ENCODE assay signal across 1 cellular context in genomic region chr19:46404884-46405658, GRCh38.
TF ChIP-seq lines count a peak whose summit lies in the region.

No MANE protein-coding gene starts in this region.

TF ChIP-seq in HepG2, 621 proteins besides CTCF, POLR2A, EP300 and RAD21 (continued from another document):
- no peak for TF ChIP-seq ZNF275 (CRISPR knock-in tag; IDR thresholded peaks at IDR 0.05; ENCODE audit: borderline replicate concordance)
- TF ChIP-seq ZNF317 (CRISPR knock-in tag; IDR thresholded peaks at IDR 0.05) = no peak
- TF ChIP-seq YEATS2 (CRISPR knock-in tag; IDR thresholded peaks at IDR 0.05; ENCODE audit: borderline replicate concordance) = 0 out of 2 replicates have a peak, but pooled peaks have one; percentile 0
- TF ChIP-seq CREM (IDR thresholded peaks at IDR 0.05) = no peak
- no peak for TF ChIP-seq CREM (CRISPR knock-in tag; IDR thresholded peaks at IDR 0.05)
- TF ChIP-seq GFI1 (CRISPR knock-in tag; IDR thresholded peaks at IDR 0.05; ENCODE audit: borderline replicate concordance) = no peak
- no peak for TF ChIP-seq ZFP36 (IDR thresholded peaks at IDR 0.05; ENCODE audit: borderline replicate concordance, low read depth, low read length, partially characterized antibody)
- no peak for TF ChIP-seq IKZF4 (CRISPR knock-in tag; IDR thresholded peaks at IDR 0.05; ENCODE audit: borderline replicate concordance, low read depth, not compliant biosample characterization)
- no peak for TF ChIP-seq ZNF260 (CRISPR knock-in tag; IDR thresholded peaks at IDR 0.05; ENCODE audit: borderline replicate concordance, low read depth)
- TF ChIP-seq ZSCAN20 (CRISPR knock-in tag; IDR thresholded peaks at IDR 0.05; ENCODE audit: borderline replicate concordance) = 0 out of 2 replicates have a peak, but pooled peaks have one; percentile 7
- TF ChIP-seq ZNF639 (CRISPR knock-in tag; conservative IDR thresholded peaks at IDR 0.05) = no peak
- TF ChIP-seq MEIS1 (CRISPR knock-in tag; IDR thresholded peaks at IDR 0.05; ENCODE audit: borderline replicate concordance) = peak; percentile 14; the same call in 1 of the 2 replicates
- TF ChIP-seq PAX8 (CRISPR knock-in tag; IDR thresholded peaks at IDR 0.05; ENCODE audit: borderline replicate concordance) = no peak
- peak; percentile 7 for TF ChIP-seq TAF15 (IDR thresholded peaks at IDR 0.05; ENCODE audit: low read depth, low read length, poor library complexity, severe bottlenecking)
- no peak for TF ChIP-seq ZGPAT (CRISPR knock-in tag; IDR thresholded peaks at IDR 0.05)
- no peak for TF ChIP-seq ZBTB37 (CRISPR knock-in tag; IDR thresholded peaks at IDR 0.05)
- TF ChIP-seq ZBTB20 (CRISPR knock-in tag; IDR thresholded peaks at IDR 0.05; ENCODE audit: borderline replicate concordance, low read depth) = no peak
- no peak for TF ChIP-seq ZBED4 (CRISPR knock-in tag; IDR thresholded peaks at IDR 0.05; ENCODE audit: borderline replicate concordance)
- no peak for TF ChIP-seq ZNF574 (CRISPR knock-in tag; IDR thresholded peaks at IDR 0.05)
- TF ChIP-seq ZNF605 (CRISPR knock-in tag; IDR thresholded peaks at IDR 0.05) = peak; percentile 4; the same call in 1 of the 2 replicates
- TF ChIP-seq ZSCAN30 (CRISPR knock-in tag; IDR thresholded peaks at IDR 0.05) = 0 out of 2 replicates have a peak, but pooled peaks have one; percentile 60
- no peak for TF ChIP-seq JDP2 (CRISPR knock-in tag; IDR thresholded peaks at IDR 0.05; ENCODE audit: borderline replicate concordance)
- no peak for TF ChIP-seq NAIF1 (CRISPR knock-in tag; IDR thresholded peaks at IDR 0.05; ENCODE audit: borderline replicate concordance)
- no peak for TF ChIP-seq SNAPC4 (CRISPR knock-in tag; IDR thresholded peaks at IDR 0.05)
- TF ChIP-seq RNF219 (CRISPR knock-in tag; IDR thresholded peaks at IDR 0.05) = no peak
- no peak for TF ChIP-seq NR2C2 (CRISPR knock-in tag; IDR thresholded peaks at IDR 0.05; ENCODE audit: borderline replicate concordance)
- no peak for TF ChIP-seq ZNF816 (CRISPR knock-in tag; IDR thresholded peaks at IDR 0.05; ENCODE audit: borderline replicate concordance)
